In the genomic region with DNA sequence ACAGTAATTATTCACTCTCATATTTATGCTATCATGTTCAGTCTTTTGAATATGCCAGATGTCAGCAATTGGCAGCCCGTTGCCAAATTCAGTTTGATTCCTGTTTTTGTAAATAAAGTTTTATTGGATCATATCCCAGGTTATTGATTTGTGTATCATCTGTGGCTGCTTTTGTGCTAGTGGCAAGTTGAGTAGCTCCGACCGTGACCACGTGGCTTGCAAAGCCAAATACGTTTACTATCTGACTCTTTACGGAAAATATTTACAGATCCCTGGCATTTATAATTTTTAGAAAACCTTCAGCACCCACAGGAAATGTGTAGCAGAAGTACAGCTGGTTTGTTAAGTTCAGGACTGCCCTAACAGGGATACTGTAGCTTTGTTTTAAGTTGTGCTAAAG, we compare ENCODE assay signal across 18 cellular contexts.
DNase-seq lines count a peak whose midpoint lies in the region; ATAC-seq, FAIRE-seq and TF ChIP-seq lines count a peak whose summit lies in the region.
"Had no signal": no experiment of that assay in that cellular context is flagged by ENCODE, and none has a peak within 500 bp of the region (broad histone marks: within the 10 kb centered on the region; RNA-seq: fewer than 3 reads in every experiment).

No MANE protein-coding gene starts in this region.

- H4K20me1 ChIP-seq in HepG2 (ENCODE audit: insufficient read depth, low read length): no peaks in the 10 kb centered on the region
- H4K20me1 ChIP-seq: BLaER1 treated with 17β-estradiol and CSF1 and Interleukin-3, amounts not matched to agents 10 nM and 100 nM had no signal

- H3K27me3 ChIP-seq in liver (ENCODE audit: control insufficient read depth in 4 of 4, insufficient read depth in 4 of 4, low read length in 3 of 4) (no peaks in the 10 kb centered on the region), HepG2 (ENCODE audit: control insufficient read depth in 1 of 2, insufficient read depth in 2 of 2, low read length in 2 of 2) (no peaks in the 10 kb centered on the region)
- H3K27me3 ChIP-seq: BLaER1 treated with 17β-estradiol and CSF1 and Interleukin-3, amounts not matched to agents 10 nM and 100 nM had no signal

- POLR2A ChIA-PET in HepG2 (lab: Yijun Ruan, JAX): no interaction called here

- TF ChIP-seq EP300 in HepG2 (IDR thresholded peaks at IDR 0.05; ENCODE audit: low read depth in 2 of 2, low read length in 2 of 2) (no peak), HepG2 (CRISPR knock-in tag; IDR thresholded peaks at IDR 0.05; ENCODE audit: borderline replicate concordance) (no peak)

- no peak overlapping the region for H3K9ac ChIP-seq in liver (ENCODE audit: low read depth in 1 of 2, low read length in 2 of 2)
- H3K9ac ChIP-seq in HepG2 (ENCODE audit: insufficient read depth, low read depth, low read length): no peak overlapping the region
- H3K9ac ChIP-seq: BLaER1 treated with 17β-estradiol and CSF1 and Interleukin-3, amounts not matched to agents 10 nM and 100 nM had no signal

- DNase-seq in HepG2 (ENCODE audit: low spot score) (no peak), NCI-H1694 treated with DMSO at 0.1 percent for 48 hours (lab: John Stamatoyannopoulos, UW) (peak; percentile 4), NCI-H69 (lab: John Stamatoyannopoulos, UW) (peak; percentile 58), glomerular visceral epithelial cell (ENCODE audit: extremely low spot score) (no peak), kidney glomerular epithelial cell (lab: John Stamatoyannopoulos, UW) (no peak)
- DNase-seq: Caco-2; CD4-positive, CD25-positive, alpha-beta regulatory T cell; CD8-positive, alpha-beta memory T cell; DMS79 treated with DMSO at 0.1 percent for 48 hours; GF-D8; HCEC 1CT; IMR-90 had no signal

- in situ Hi-C loops in HepG2 (cut with HindIII; ENCODE audit: extremely low pct_ligation_motif_present, low pct_unique_long_range_greater_than_20kb): no loop called here

- no peaks in the 10 kb centered on the region for H3K4me1 ChIP-seq in liver (ENCODE audit: control insufficient read depth in 4 of 4, insufficient read depth in 4 of 4, low read length in 3 of 4)
- no peaks in the 10 kb centered on the region for H3K4me1 ChIP-seq in HepG2 (ENCODE audit: insufficient read depth, low read length)
- H3K4me1 ChIP-seq: Caco-2 had no signal

- H3K4me3 ChIP-seq in liver (ENCODE audit: low read depth in 1 of 3, low read length in 3 of 3) (no peak overlapping the region), HepG2 (replicated peaks in 1 of 3; ENCODE audit: insufficient read depth in 1 of 3, low read depth in 2 of 3, low read length in 3 of 3) (no peak overlapping the region)
- H3K4me3 ChIP-seq: BLaER1 treated with 17β-estradiol and CSF1 and Interleukin-3, amounts not matched to agents 10 nM and 100 nM; GM23338 had no signal

- H2AFZ ChIP-seq in HepG2 (ENCODE audit: low read length): no peak overlapping the region
- H2AFZ ChIP-seq: GM23338 had no signal

- TF ChIP-seq RAD21 in liver (IDR thresholded peaks at IDR 0.05): no peak
- no peak for TF ChIP-seq RAD21 in HepG2 (CRISPR knock-in tag; IDR thresholded peaks at IDR 0.05)

- H3K36me3 ChIP-seq in liver (ENCODE audit: control insufficient read depth in 4 of 4, insufficient read depth in 3 of 4, low read depth in 1 of 4, low read length in 3 of 4) (no peaks in the 10 kb centered on the region), HepG2 (replicated peaks in 1 of 2; ENCODE audit: control insufficient read depth in 1 of 2, insufficient read depth in 2 of 2, low read length in 2 of 2) (no peaks in the 10 kb centered on the region)
- H3K36me3 ChIP-seq: BLaER1 treated with 17β-estradiol and CSF1 and Interleukin-3, amounts not matched to agents 10 nM and 100 nM had no signal

- intact Hi-C loops in HepG2 (cut with micrococcal nuclease; ENCODE audit: unreplicated experiment): no loop called here

- TF ChIP-seq POLR2A in HepG2 (IDR thresholded peaks at IDR 0.05; ENCODE audit: insufficient read depth in 1 of 2, low read depth in 2 of 2, low read length in 2 of 2): no peak

- H3K4me2 ChIP-seq in HepG2 (ENCODE audit: low read depth, low read length): no peak overlapping the region
- H3K4me2 ChIP-seq: BLaER1 treated with 17β-estradiol and CSF1 and Interleukin-3, amounts not matched to agents 10 nM and 100 nM; GM23338 had no signal

- H3K79me2 ChIP-seq in HepG2 (ENCODE audit: insufficient read depth, low read length): no peaks in the 10 kb centered on the region

- H3K9me3 ChIP-seq in liver (ENCODE audit: control insufficient read depth in 4 of 4, low read length in 3 of 4): no peaks in the 10 kb centered on the region
- no peaks in the 10 kb centered on the region for H3K9me3 ChIP-seq in HepG2 (ENCODE audit: low read length)
- H3K9me3 ChIP-seq: Caco-2 had no signal

- CTCF ChIA-PET in HepG2 (lab: Yijun Ruan, JAX; ENCODE audit: low intra/inter-chr PET ratio, low total read pairs): no interaction called here

- no TSS peak for BruUV-seq in HepG2 (replicated peaks; lab: Mats Ljungman, UMichigan)

- FAIRE-seq in HepG2 (lab: Jason Lieb, UNC): no peak
- FAIRE-seq: D721Med, H54 had no signal

- WGBS in liver: 39% methylated on average over 6 of the region's 6 CpGs
- WGBS in HepG2 (ENCODE audit: low lambda C conversion rate): 78% methylated on average over 6 of the region's 6 CpGs

- TF ChIP-seq CTCF in liver (IDR thresholded peaks at IDR 0.05; ENCODE audit: low read depth, low read length, missing input control) (no peak), HepG2 (CRISPR knock-in tag; IDR thresholded peaks at IDR 0.05) (no peak)

- H3K27ac ChIP-seq in liver (ENCODE audit: low read depth in 1 of 2, low read length in 2 of 2): no peak overlapping the region
- H3K27ac ChIP-seq in HepG2 (ENCODE audit: extremely low read length, insufficient read depth, low read length): no peak overlapping the region
- H3K27ac ChIP-seq: BLaER1 treated with 17β-estradiol and CSF1 and Interleukin-3, amounts not matched to agents 10 nM and 100 nM; HL-60 had no signal

- no peak for ATAC-seq in HepG2
- ATAC-seq: GM23338 had no signal

TF ChIP-seq in liver, 16 proteins besides CTCF, POLR2A, EP300 and RAD21:
- peak; percentile 13 for TF ChIP-seq FOXA2 (IDR thresholded peaks at IDR 0.05)
- no peak for TF ChIP-seq RXRA (IDR thresholded peaks at IDR 0.05)
TF ChIP-seq in liver: peak in this region for 1.

TF ChIP-seq in HepG2, 621 proteins besides CTCF, POLR2A, EP300 and RAD21:
- TF ChIP-seq ZNF33A (CRISPR knock-in tag; IDR thresholded peaks at IDR 0.05; ENCODE audit: borderline replicate concordance) (no peak), SIN3B (IDR thresholded peaks at IDR 0.05; ENCODE audit: low read length) (no peak), YY1 (IDR thresholded peaks at IDR 0.05; ENCODE audit: insufficient read depth, insufficient replicate concordance, low read depth, low read length) (no peak), NFE2L1 (CRISPR knock-in tag; IDR thresholded peaks at IDR 0.05; ENCODE audit: borderline replicate concordance) (no peak), ZNF234 (CRISPR knock-in tag; conservative IDR thresholded peaks at IDR 0.05) (no peak)
- TF ChIP-seq, protein P1, sequence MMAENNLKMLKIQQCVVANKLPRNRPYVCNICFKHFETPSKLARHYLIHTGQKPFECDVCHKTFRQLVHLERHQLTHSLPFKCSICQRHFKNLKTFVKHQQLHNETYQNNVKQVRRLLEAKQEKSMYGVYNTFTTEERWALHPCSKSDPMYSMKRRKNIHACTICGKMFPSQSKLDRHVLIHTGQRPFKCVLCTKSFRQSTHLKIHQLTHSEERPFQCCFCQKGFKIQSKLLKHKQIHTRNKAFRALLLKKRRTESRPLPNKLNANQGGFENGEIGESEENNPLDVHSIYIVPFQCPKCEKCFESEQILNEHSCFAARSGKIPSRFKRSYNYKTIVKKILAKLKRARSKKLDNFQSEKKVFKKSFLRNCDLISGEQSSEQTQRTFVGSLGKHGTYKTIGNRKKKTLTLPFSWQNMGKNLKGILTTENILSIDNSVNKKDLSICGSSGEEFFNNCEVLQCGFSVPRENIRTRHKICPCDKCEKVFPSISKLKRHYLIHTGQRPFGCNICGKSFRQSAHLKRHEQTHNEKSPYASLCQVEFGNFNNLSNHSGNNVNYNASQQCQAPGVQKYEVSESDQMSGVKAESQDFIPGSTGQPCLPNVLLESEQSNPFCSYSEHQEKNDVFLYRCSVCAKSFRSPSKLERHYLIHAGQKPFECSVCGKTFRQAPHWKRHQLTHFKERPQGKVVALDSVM (CRISPR knock-in tag; IDR thresholded peaks at IDR 0.05): no peak

Comparison
In these comparisons a context has a peak if more than half of its experiments do, and no peak if none do; other contexts are left out.
1. DNase-seq: peak in NCI-H1694 treated with DMSO at 0.1 percent for 48 hours (single experiment) and NCI-H69 (single experiment); none in HepG2 (single experiment), glomerular visceral epithelial cell (single experiment) and kidney glomerular epithelial cell (single experiment).